8 cellular contexts compared by ENCODE assay signal in genomic region chr18:49415441-49415840, GRCh38. TPM values are rescaled to one million over a fixed set of nuclear protein-coding genes. Genes with fewer than 3 reads are reported as not detected.
DNase-seq lines count a peak whose midpoint lies in the region; ATAC-seq and TF ChIP-seq lines count a peak whose summit lies in the region.
"Not testable (repeated sequence)": the region's sequence is repeated elsewhere in the genome, so short reads cannot be mapped to it uniquely, and the experiment has no call there.

No MANE protein-coding gene starts in this region.

- not testable (repeated sequence) for H3K9me3 ChIP-seq in BE2C; OCI-LY1 (ENCODE audit: low read length); esophagus muscularis mucosa; liver (ENCODE audit: control insufficient read depth in 4 of 4, low read length in 3 of 4); smooth muscle cell (replicated peaks; ENCODE audit: low read depth)

- peak; percentile 85 to 87 for TF ChIP-seq RAD21 in liver (IDR thresholded peaks at IDR 0.05)

- H3K4me2 ChIP-seq in OCI-LY1 (ENCODE audit: low read length); smooth muscle cell: not testable (repeated sequence)

- not testable (repeated sequence) for H3K9me2 ChIP-seq in OCI-LY1 (ENCODE audit: low read depth, low read length)

- TF ChIP-seq EP300 in esophagus muscularis mucosa (IDR thresholded peaks at IDR 0.05): not testable (repeated sequence)

- H3K9ac ChIP-seq in OCI-LY1 (ENCODE audit: low read length); liver (ENCODE audit: low read depth in 1 of 2, low read length in 2 of 2); smooth muscle cell (ENCODE audit: low read depth): not testable (repeated sequence)

- not testable (repeated sequence) for H3K27me3 Mint-ChIP-seq in activated naive CD8-positive, alpha-beta T cell treated with anti-CD3 and anti-CD28 coated beads, Interleukin-2, amount 10 ng/mL, durations not matched to agents 7 days and 5 days

- H3K4me3 Mint-ChIP-seq in activated naive CD8-positive, alpha-beta T cell treated with anti-CD3 and anti-CD28 coated beads, Interleukin-2, amount 10 ng/mL, durations not matched to agents 7 days and 5 days: not testable (repeated sequence)

- H3K27me3 ChIP-seq in BE2C; OCI-LY1 (ENCODE audit: insufficient read depth, low read length); esophagus muscularis mucosa; liver (ENCODE audit: control insufficient read depth in 4 of 4, insufficient read depth in 4 of 4, low read length in 3 of 4); smooth muscle cell (ENCODE audit: low read depth): not testable (repeated sequence)

- not testable (repeated sequence) for H3K27ac Mint-ChIP-seq in activated naive CD8-positive, alpha-beta T cell treated with anti-CD3 and anti-CD28 coated beads, Interleukin-2, amount 10 ng/mL, durations not matched to agents 7 days and 5 days

- H3K4me1 Mint-ChIP-seq in activated naive CD8-positive, alpha-beta T cell treated with anti-CD3 and anti-CD28 coated beads, Interleukin-2, amount 10 ng/mL, durations not matched to agents 7 days and 5 days: peaks cover 18% of the 10 kb centered on the region

- not testable (repeated sequence) for TF ChIP-seq POLR2A in esophagus muscularis mucosa (IDR thresholded peaks at IDR 0.05; ENCODE audit: low read depth)

- peak overlapping the region; percentile 70 for H3K27ac ChIP-seq in OCI-LY1 (ENCODE audit: low read depth, low read length, poor library complexity, severe bottlenecking)
- H3K27ac ChIP-seq in esophagus muscularis mucosa (replicated peaks in 1 of 4); liver (ENCODE audit: low read depth in 1 of 2, low read length in 2 of 2); smooth muscle cell (ENCODE audit: low read depth): not testable (repeated sequence)

- H3K79me2 ChIP-seq in OCI-LY1 (ENCODE audit: insufficient read depth, low read length): not testable (repeated sequence)
- H3K79me2 ChIP-seq in smooth muscle cell (ENCODE audit: low read depth): peaks cover 20% of the 10 kb centered on the region

- H3K4me1 ChIP-seq in BE2C; liver (ENCODE audit: control insufficient read depth in 4 of 4, insufficient read depth in 4 of 4, low read length in 3 of 4); smooth muscle cell (ENCODE audit: low read depth): not testable (repeated sequence)
- H3K4me1 ChIP-seq in OCI-LY1 (ENCODE audit: insufficient read depth, low read length, severe bottlenecking) (peaks cover 55% of the 10 kb centered on the region), esophagus muscularis mucosa (peaks cover 8 to 40% (median 27%) of the 10 kb centered on the region in 4 donors)

- H3K9me3 Mint-ChIP-seq in activated naive CD8-positive, alpha-beta T cell treated with anti-CD3 and anti-CD28 coated beads, Interleukin-2, amount 10 ng/mL, durations not matched to agents 7 days and 5 days: not testable (repeated sequence)

- not testable (repeated sequence) for DNase-seq in BE2C; activated naive CD8-positive, alpha-beta T cell treated with anti-CD3 and anti-CD28 coated beads, Interleukin-2, amount 10 ng/mL, durations not matched to agents 7 days and 5 days; esophagus muscularis mucosa (ENCODE audit: extremely low spot score); smooth muscle cell (lab: John Stamatoyannopoulos, UW; ENCODE audit: unreplicated experiment)

- not testable (repeated sequence) for H4K20me1 ChIP-seq in OCI-LY1 (ENCODE audit: insufficient read depth, low read length); smooth muscle cell (ENCODE audit: low read depth)

- H3K4me3 ChIP-seq in BE2C (ENCODE audit: low read depth, low read length); OCI-LY1 (ENCODE audit: low read depth, low read length, poor library complexity, severe bottlenecking); esophagus muscularis mucosa; liver (ENCODE audit: low read depth in 1 of 3, low read length in 3 of 3); smooth muscle cell: not testable (repeated sequence)

- TF ChIP-seq CTCF in BE2C (IDR thresholded peaks at IDR 0.05; ENCODE audit: low read depth, low read length) (peak; percentile 32), GM12874 (IDR thresholded peaks at IDR 0.05; ENCODE audit: insufficient read depth, low read depth, low read length) (0 out of 2 replicates have a peak, but pooled peaks have one; percentile 17), LNCAP (IDR thresholded peaks at IDR 0.05) (peak; percentile 58), OCI-LY1 (IDR thresholded peaks at IDR 0.05; ENCODE audit: low read length) (peak; percentile 58), esophagus muscularis mucosa (IDR thresholded peaks at IDR 0.05) (peak; percentile 52 to 61 (median 55)), liver (IDR thresholded peaks at IDR 0.05; ENCODE audit: low read depth, low read length, missing input control) (peak; percentile 51), smooth muscle cell (IDR thresholded peaks at IDR 0.05; ENCODE audit: borderline replicate concordance, insufficient read depth, poor library complexity, severe bottlenecking) (peak; percentile 61)

- not testable (repeated sequence) for H3K36me3 ChIP-seq in BE2C; liver (ENCODE audit: control insufficient read depth in 4 of 4, insufficient read depth in 3 of 4, low read depth in 1 of 4, low read length in 3 of 4); smooth muscle cell (ENCODE audit: low read depth)
- H3K36me3 ChIP-seq in OCI-LY1 (ENCODE audit: insufficient read depth, low read length): peaks cover 12% of the 10 kb centered on the region
- peaks cover 5 to 15% (median 7%) of the 10 kb centered on the region in 4 donors for H3K36me3 ChIP-seq in esophagus muscularis mucosa

- peak; percentile 65 for ATAC-seq in activated naive CD8-positive, alpha-beta T cell treated with anti-CD3 and anti-CD28 coated beads, Interleukin-2, amount 10 ng/mL, durations not matched to agents 7 days and 5 days (ENCODE audit: low read depth)

- POLR2A ChIA-PET in activated naive CD8-positive, alpha-beta T cell treated with anti-CD3 and anti-CD28 coated beads, Interleukin-2, amount 10 ng/mL, durations not matched to agents 7 days and 5 days (lab: Charles Lee): not testable (repeated sequence)

- 100% methylated on average over 1 of the region's 1 CpG for WGBS in esophagus muscularis mucosa
- WGBS in liver: 85% methylated on average over 1 of the region's 1 CpG
- WGBS in smooth muscle cell (ENCODE audit: low lambda C conversion rate): 67% methylated on average over 1 of the region's 1 CpG

- intact Hi-C loops in esophagus muscularis mucosa (cut with DNase I): loop anchor here (10.0 kb wide), 1 partner anchor 741 kb away; no protein-coding TSS in a partner anchor

- not testable (repeated sequence) for H3K36me3 Mint-ChIP-seq in activated naive CD8-positive, alpha-beta T cell treated with anti-CD3 and anti-CD28 coated beads, Interleukin-2, amount 10 ng/mL, durations not matched to agents 7 days and 5 days

- not testable (repeated sequence) for H2AFZ ChIP-seq in OCI-LY1 (ENCODE audit: low read length); smooth muscle cell (ENCODE audit: low read depth)

- H3F3A ChIP-seq in OCI-LY1 (ENCODE audit: insufficient read depth, low read length); smooth muscle cell (ENCODE audit: low read depth): not testable (repeated sequence)

RNA-seq across cellular contexts. Expression of gene DYM, which starts 45.0 kb away (rescaled TPM):
- 14.1 TPM for polyA plus RNA-seq in BE2C (2012; ENCODE audit: insufficient read depth, insufficient read length, low read depth)
- total RNA-seq in activated naive CD8-positive, alpha-beta T cell treated with anti-CD3 and anti-CD28 coated beads, Interleukin-2, amount 10 ng/mL, durations not matched to agents 7 days and 5 days: 10 to 100 TPM; 60.4 to 69.6 TPM
- 10 to 100 TPM; 50.3 to 72.8 (median 67.0) TPM for total RNA-seq in esophagus muscularis mucosa
- 10 to 100 TPM; 18.3 to 21.1 TPM for total RNA-seq in liver
- 10 to 100 TPM; 11.3 to 13.3 TPM for polyA plus RNA-seq in liver
- total RNA-seq in smooth muscle cell: 63.1 and 79.7 TPM in 2 replicates
- 41.8 and 42.3 TPM in 2 replicates for polyA plus RNA-seq in smooth muscle cell
